Comparison of ENCODE assay signal across 24 cellular contexts in genomic region chr13:106129993-106130392, GRCh38.
"Had no signal": no experiment of that assay in that cellular context is flagged by ENCODE, and none has a peak within 500 bp of the region (broad histone marks: within the 10 kb centered on the region; RNA-seq: fewer than 3 reads in every experiment).

No MANE protein-coding gene starts in this region.

- H3K36me3 ChIP-seq: brain microvascular endothelial cell, esophagus squamous epithelium, gastroesophageal sphincter, heart right ventricle had no signal

- H3K9me3 ChIP-seq: esophagus squamous epithelium, gastroesophageal sphincter had no signal

- H3K4me1 ChIP-seq: esophagus squamous epithelium, gastroesophageal sphincter, heart right ventricle had no signal

- H3K4me3 ChIP-seq: coronary artery, esophagus squamous epithelium, gastroesophageal sphincter, heart right ventricle had no signal

- H3K27ac ChIP-seq: brain microvascular endothelial cell, coronary artery, esophagus squamous epithelium, gastroesophageal sphincter, heart right ventricle had no signal

- DNase-seq: activated CD4-positive, alpha-beta T cell treated with anti-CD3 and anti-CD28 coated beads for 48 hours; activated CD4-positive, alpha-beta T cell treated with anti-CD3 and anti-CD28 coated beads, Interleukin-2, amount 50 U/mL, for 1 hour; activated CD4-positive, alpha-beta T cell treated with anti-CD3 and anti-CD28 coated beads, Interleukin-2, amount 50 U/mL, for 48 hours; activated CD8-positive, alpha-beta memory T cell treated with anti-CD3 and anti-CD28 coated beads for 24 hours; activated CD8-positive, alpha-beta T cell treated with anti-CD3 and anti-CD28 coated beads for 36 hours; activated effector memory CD4-positive, alpha-beta T cell treated with Interleukin-2 at 50 U/mL for 16 hours; activated gamma-delta T cell treated with Interleukin-2 at 50 U/mL for 16 hours; activated naive CD4-positive, alpha-beta T cell treated with anti-CD3 and anti-CD28 coated beads, Interleukin-2, amount 50 U/mL, for 16 hours; activated naive CD4-positive, alpha-beta T cell treated with Interleukin-2 at 50 U/mL for 16 hours; activated T-cell treated with anti-CD3 and anti-CD28 coated beads, Interleukin-2, amount 50 U/mL, for 4 hours; amniotic stem cell; anterior cingulate cortex; brain microvascular endothelial cell; dermis blood vessel endothelial cell; effector CD4-positive, alpha-beta T cell; effector memory CD8-positive, alpha-beta T cell; esophagus squamous epithelium; foreskin melanocyte; heart right ventricle; T-helper 2 cell had no signal

- ATAC-seq: activated CD8-positive, alpha-beta T cell treated with anti-CD3 and anti-CD28 coated beads for 36 hours; activated T-cell treated with anti-CD3 and anti-CD28 coated beads, Interleukin-2, amount 50 U/mL, for 4 hours; activated T-helper 17 cell treated with anti-CD3 and anti-CD28 coated beads, Interleukin-2, amount 50 U/mL, for 72 hours; effector memory CD8-positive, alpha-beta T cell; gastroesophageal sphincter; heart right ventricle; WTC11 had no signal

- H3K27me3 ChIP-seq: brain microvascular endothelial cell, esophagus squamous epithelium, gastroesophageal sphincter, heart right ventricle had no signal
